7 cellular contexts compared by ENCODE assay signal in the genomic region with DNA sequence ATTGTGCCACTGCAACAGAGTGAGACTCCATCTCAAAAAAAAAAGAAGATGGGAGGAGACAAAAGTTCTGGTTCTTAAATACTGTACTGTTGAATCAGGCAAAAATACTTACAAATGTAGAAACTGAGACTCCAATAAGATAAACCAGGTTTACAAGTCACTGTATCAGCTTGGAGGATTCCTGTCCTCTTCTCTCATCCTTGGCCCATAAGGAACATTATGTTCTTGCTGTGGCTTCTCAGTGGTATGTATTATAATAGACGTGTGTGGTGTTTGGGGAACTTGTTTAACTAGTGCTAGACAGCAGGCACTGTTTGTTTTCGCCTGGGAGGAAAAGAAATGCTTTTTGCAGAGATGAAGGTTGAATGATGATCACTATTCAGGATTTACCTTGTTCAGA. TPM values are rescaled to one million over a fixed set of nuclear protein-coding genes. Genes with fewer than 3 reads are reported as not detected.
A peak's percentile ranks its signal among the peaks of the same experiment; 100 is the strongest.
DNase-seq lines count a peak whose midpoint lies in the region; ATAC-seq, FAIRE-seq and TF ChIP-seq lines count a peak whose summit lies in the region.
"Not testable (repeated sequence)": the region's sequence is repeated elsewhere in the genome, so short reads cannot be mapped to it uniquely, and the experiment has no call there.

No MANE protein-coding gene starts in this region.

- not testable (repeated sequence) for BruUV-seq in K562 (replicated peaks; lab: Mats Ljungman, UMichigan)

- peak; percentile 77 for FAIRE-seq in K562 (lab: Jason Lieb, UNC)

- CTCF ChIA-PET in K562 (lab: Yijun Ruan, JAX; ENCODE audit: low intra/inter-chr PET ratio) = not testable (repeated sequence)

- not testable (repeated sequence) for TF ChIP-seq EP300 in K562 (IDR thresholded peaks at IDR 0.05; ENCODE audit: low read length); transverse colon (IDR thresholded peaks at IDR 0.05; ENCODE audit: low read depth)

- not testable (repeated sequence) for H4K20me1 ChIP-seq in K562 (replicated peaks; ENCODE audit: control insufficient read depth, insufficient read depth, low read length)

- H3K4me2 ChIP-seq in K562 (ENCODE audit: insufficient read depth, low read length) = not testable (repeated sequence)

- not testable (repeated sequence) for ATAC-seq in K562; memory B cell (ENCODE audit: low read depth)
- ATAC-seq in heart left ventricle = peak; percentile 32 to 84 (median 62)

- H3K4me1 ChIP-seq in K562 (replicated peaks in 1 of 2; ENCODE audit: control insufficient read depth in 2 of 2, insufficient read depth in 2 of 2, low read length in 2 of 2); heart left ventricle: not testable (repeated sequence)
- H3K4me1 ChIP-seq in esophagus squamous epithelium (peaks cover 3 to 42% (median 7%) of the 10 kb centered on the region in 3 donors), prostate gland (replicated peaks) (peaks cover 14% of the 10 kb centered on the region), transverse colon (peaks cover 5 to 50% (median 28%) of the 10 kb centered on the region in 4 donors)

- not testable (repeated sequence) for H3K27me3 Mint-ChIP-seq in memory B cell

- not testable (repeated sequence) for H3K4me3 Mint-ChIP-seq in memory B cell

- in situ Hi-C loops in K562 (cut with MboI); transverse colon (cut with MboI; ENCODE audit: low pct_ligation_motif_present in 1 of 4, low pct_unique_long_range_greater_than_20kb in 1 of 4, low sequenced_read_pairs in 3 of 4): not testable (repeated sequence)

- TF ChIP-seq POLR2A in K562 (conservative IDR thresholded peaks at IDR 0.05); esophagus squamous epithelium (IDR thresholded peaks at IDR 0.05); heart left ventricle (IDR thresholded peaks at IDR 0.05); prostate gland (IDR thresholded peaks at IDR 0.05); transverse colon (IDR thresholded peaks at IDR 0.05): not testable (repeated sequence)

- TF ChIP-seq RAD21 in K562 (CRISPR knock-in tag; conservative IDR thresholded peaks at IDR 0.05 in 1 of 2, IDR thresholded peaks at IDR 0.05 in 1 of 2) = not testable (repeated sequence)

- peak overlapping the region; percentile 45 for H3K27ac Mint-ChIP-seq in memory B cell

- TF ChIP-seq CTCF in K562 (IDR thresholded peaks at IDR 0.05 in 2 of 3, conservative IDR thresholded peaks at IDR 0.05 in 1 of 3; ENCODE audit: insufficient read depth in 2 of 3, low read depth in 1 of 3, low read length in 3 of 3); esophagus squamous epithelium (IDR thresholded peaks at IDR 0.05); heart left ventricle (IDR thresholded peaks at IDR 0.05); prostate gland (IDR thresholded peaks at IDR 0.05); transverse colon (IDR thresholded peaks at IDR 0.05): not testable (repeated sequence)

- H3K79me2 ChIP-seq in K562 (ENCODE audit: control insufficient read depth, insufficient read depth, low read length) = peaks cover 21% of the 10 kb centered on the region

- peaks cover 11% of the 10 kb centered on the region for H3K4me1 Mint-ChIP-seq in memory B cell

- H3K9ac ChIP-seq in K562 (ENCODE audit: insufficient read depth in 1 of 2, low read depth in 2 of 2, low read length in 2 of 2) = not testable (repeated sequence)

- DNase-seq in LHCN-M2 (ENCODE audit: low read depth) = peak; percentile 46
- not testable (repeated sequence) for DNase-seq in K562 (ENCODE audit: extremely low read depth in 1 of 4, low spot score in 3 of 4); esophagus squamous epithelium (lab: John Stamatoyannopoulos, UW); heart left ventricle; memory B cell (ENCODE audit: low spot score in 2 of 2); transverse colon
- DNase-seq in prostate gland (ENCODE audit: low spot score) = peak; percentile 40

- not testable (repeated sequence) for H3K9me3 Mint-ChIP-seq in memory B cell

- H2AFZ ChIP-seq in K562 (ENCODE audit: low read depth, low read length) = not testable (repeated sequence)

- not testable (repeated sequence) for H3K27ac ChIP-seq in K562 (ENCODE audit: extremely low read depth, low read depth, low read length); heart left ventricle
- H3K27ac ChIP-seq in esophagus squamous epithelium (peak overlapping the region; percentile 5 to 72 (median 62)), prostate gland (peak overlapping the region; percentile 75 to 79), transverse colon (peak overlapping the region; percentile 44 to 82 (median 76))

- POLR2A ChIA-PET in K562 (lab: Yijun Ruan, JAX) = not testable (repeated sequence)

- no CpG with 5 or more reads among the region's 2 CpGs for WGBS in K562 (ENCODE audit: insufficient coverage, low coverage, missing lambda C conversion rate)
- WGBS in esophagus squamous epithelium, 2 donors = 38% methylated on average over 1 of the region's 2 CpGs; no CpG with 5 or more reads in 1 of the 2 donors
- WGBS in heart left ventricle, 4 donors = 14 to 60% (median 38%) methylated on average over 1 to 2 of the region's 2 CpGs
- 34% methylated on average over 2 of the region's 2 CpGs for WGBS in prostate gland
- WGBS in transverse colon (ENCODE audit: low coverage in 1 of 2), 2 donors = 25% methylated on average over 2 of the region's 2 CpGs; no CpG with 5 or more reads in 1 of the 2 donors

- not testable (repeated sequence) for H3K9me1 ChIP-seq in K562 (ENCODE audit: control insufficient read depth, insufficient read depth, low read length)

- not testable (repeated sequence) for H3K9me3 ChIP-seq in K562 (replicated peaks; ENCODE audit: control insufficient read depth, insufficient read depth, low read depth, low read length); esophagus squamous epithelium; heart left ventricle; prostate gland; transverse colon

- not testable (repeated sequence) for H3K27me3 ChIP-seq in K562 (ENCODE audit: control insufficient read depth in 2 of 2, insufficient read depth in 2 of 2, low read length in 2 of 2); esophagus squamous epithelium; heart left ventricle; prostate gland (replicated peaks; ENCODE audit: insufficient read depth); transverse colon

- H3K36me3 ChIP-seq in K562 (ENCODE audit: control insufficient read depth, insufficient read depth, low read length); prostate gland; transverse colon: not testable (repeated sequence)
- H3K36me3 ChIP-seq in esophagus squamous epithelium = peaks cover 0 to 31% (median 0%) of the 10 kb centered on the region in 3 donors
- H3K36me3 ChIP-seq in heart left ventricle = peaks cover 0 to 33% (median 7%) of the 10 kb centered on the region in 9 donors

- H3K36me3 Mint-ChIP-seq in memory B cell = not testable (repeated sequence)

- intact Hi-C loops in K562 (cut with micrococcal nuclease); esophagus squamous epithelium (cut with DNase I); prostate gland (cut with DNase I); transverse colon (cut with DNase I; ENCODE audit: low total_unique reads): not testable (repeated sequence)
- intact Hi-C loops in heart left ventricle (cut with DNase I) = loop anchor here in 1 of 10 donors (10.0 kb wide), 1 partner anchor 62 kb away; no protein-coding TSS in a partner anchor

- H3K4me3 ChIP-seq in K562, esophagus squamous epithelium, heart left ventricle, transverse colon: not testable (repeated sequence)
- peak overlapping the region in 1 of 2 donors; percentile 8 for H3K4me3 ChIP-seq in prostate gland

RNA-seq across cellular contexts. Expression of a gene that starts 7.7 kb away (rescaled TPM):
- total RNA-seq in LHCN-M2 (2014; rRNA removed) = 44.2 and 49.1 TPM in 2 replicates
- polyA plus RNA-seq in LHCN-M2 (2012) = 36.5 TPM
- total RNA-seq in K562 (2011; cell fraction: chromatin; rRNA removed; ENCODE audit: low replicate concordance) = 142 and 188 TPM in 2 replicates
- 55.9 and 62.6 TPM in 2 replicates for total RNA-seq in K562 (2011; cell fraction: nucleolus; rRNA removed)
- 96.4 and 120 TPM in 2 replicates for total RNA-seq in K562 (2011; cell fraction: nucleoplasm; rRNA removed)
- total RNA-seq in K562 (2014; rRNA removed) = 48.2 and 51.0 TPM in 2 replicates
- total RNA-seq in K562 (2014; rRNA removed; fragmentation: Illumina TruSeq; extraction: Trizol) = 45.8 and 52.5 TPM in 2 replicates
- total RNA-seq in K562 (2015; rRNA removed; fragmentation: Illumina TruSeq; extraction: Trizol) = 41.5 and 45.2 TPM in 2 replicates
- total RNA-seq in K562 (2021) = 49.1 and 51.4 TPM in 2 replicates
- 95.4 and 99.6 TPM in 2 replicates for polyA plus RNA-seq in K562 (2011; rRNA removed)
- 34.4 and 79.5 TPM in 2 replicates for polyA plus RNA-seq in K562 (2011; cell fraction: cytosol; rRNA removed)
- 95.6 and 143 TPM in 2 replicates for polyA plus RNA-seq in K562 (2011; cell fraction: nucleus; rRNA removed)
- polyA plus RNA-seq in K562 (2012) = 41.1 and 51.5 TPM in 2 replicates
- 39.2 and 44.3 TPM in 2 replicates for polyA plus RNA-seq in K562 (2014; fragmentation: Illumina TruSeq; extraction: Trizol)
- 1 to 10 TPM; 5.1 to 8.1 TPM for polyA plus RNA-seq in K562 (2014; fragmentation: Nextera tagmentation; extraction: Ambion mirVana)
- 48.8 and 52.8 TPM in 2 replicates for polyA plus RNA-seq in K562 (2014; rRNA removed)
- polyA minus RNA-seq in K562 (2011; rRNA and poly(A)+ RNA removed) = 106 and 130 TPM in 2 replicates
- polyA minus RNA-seq in K562 (2011; cell fraction: cytosol; rRNA and poly(A)+ RNA removed) = 29.9 and 36.3 TPM in 2 replicates
- 32.9 and 73.8 TPM in 2 replicates for polyA minus RNA-seq in K562 (2011; cell fraction: nucleus; rRNA and poly(A)+ RNA removed)
- 10 to 100 TPM; 40.3 to 76.5 (median 53.9) TPM for total RNA-seq in esophagus squamous epithelium
- total RNA-seq in heart left ventricle = 10 to 100 TPM; 43.4 to 80.0 (median 74.5) TPM
- 10 to 100 TPM; 19.9 to 68.9 TPM for polyA plus RNA-seq in heart left ventricle
- total RNA-seq in prostate gland = 100 to 1,000 TPM; 139 to 189 TPM
- total RNA-seq in transverse colon = 100 to 1,000 TPM in 3 of 4 donors, 10 to 100 TPM in 1; 95.8 to 162 (median 133) TPM

RNA-seq across cellular contexts. Expression of a gene that starts 45.3 kb away (rescaled TPM):
- 36.0 and 54.5 TPM in 2 replicates for total RNA-seq in LHCN-M2 (2014; rRNA removed)
- 28.2 TPM for polyA plus RNA-seq in LHCN-M2 (2012)
- total RNA-seq in K562 (2011; cell fraction: chromatin; rRNA removed; ENCODE audit: low replicate concordance) = 515 and 560 TPM in 2 replicates
- total RNA-seq in K562 (2011; cell fraction: nucleolus; rRNA removed) = 263 and 272 TPM in 2 replicates
- 230 and 262 TPM in 2 replicates for total RNA-seq in K562 (2011; cell fraction: nucleoplasm; rRNA removed)
- 18.8 and 22.6 TPM in 2 replicates for total RNA-seq in K562 (2014; rRNA removed)
- total RNA-seq in K562 (2014; rRNA removed; fragmentation: Illumina TruSeq; extraction: Trizol) = 18.5 and 21.2 TPM in 2 replicates
- 22.3 and 27.2 TPM in 2 replicates for total RNA-seq in K562 (2015; rRNA removed; fragmentation: Illumina TruSeq; extraction: Trizol)
- total RNA-seq in K562 (2021) = 45.4 and 48.7 TPM in 2 replicates
- polyA plus RNA-seq in K562 (2011; rRNA removed) = 35.9 and 49.4 TPM in 2 replicates
- 24.0 and 29.8 TPM in 2 replicates for polyA plus RNA-seq in K562 (2011; cell fraction: cytosol; rRNA removed)
- polyA plus RNA-seq in K562 (2011; cell fraction: nucleus; rRNA removed) = 307 and 315 TPM in 2 replicates
- polyA plus RNA-seq in K562 (2012) = 51.9 and 71.6 TPM in 2 replicates
- 27.2 and 36.1 TPM in 2 replicates for polyA plus RNA-seq in K562 (2014; fragmentation: Illumina TruSeq; extraction: Trizol)
- polyA plus RNA-seq in K562 (2014; fragmentation: Nextera tagmentation; extraction: Ambion mirVana) = 1 to 10 TPM; 8.2 TPM
- 38.9 and 44.7 TPM in 2 replicates for polyA plus RNA-seq in K562 (2014; rRNA removed)
- polyA minus RNA-seq in K562 (2011; rRNA and poly(A)+ RNA removed) = 19.6 and 20.1 TPM in 2 replicates
- 13.3 and 14.5 TPM in 2 replicates for polyA minus RNA-seq in K562 (2011; cell fraction: cytosol; rRNA and poly(A)+ RNA removed)
- 66.5 and 88.9 TPM in 2 replicates for polyA minus RNA-seq in K562 (2011; cell fraction: nucleus; rRNA and poly(A)+ RNA removed)
- total RNA-seq in esophagus squamous epithelium = 10 to 100 TPM; 14.5 to 88.7 (median 32.2) TPM
- 10 to 100 TPM; 24.7 to 54.2 (median 40.7) TPM for total RNA-seq in heart left ventricle
- 10 to 100 TPM; 32.2 to 65.3 TPM for polyA plus RNA-seq in heart left ventricle
- 100 to 1,000 TPM in 1 of 2 donors, 10 to 100 TPM in 1; 36.1 to 133 TPM for total RNA-seq in prostate gland
- 100 to 1,000 TPM in 1 of 4 donors, 10 to 100 TPM in 3; 47.8 to 115 (median 73.7) TPM for total RNA-seq in transverse colon
